8 cellular contexts compared by ENCODE assay signal in genomic region chr1:37477946-37478345, GRCh38. TPM values are rescaled to one million over a fixed set of nuclear protein-coding genes. Genes with fewer than 3 reads are reported as not detected.
DNase-seq lines count a peak whose midpoint lies in the region; ATAC-seq and TF ChIP-seq lines count a peak whose summit lies in the region.

No MANE protein-coding gene starts in this region.

- H3K27ac Mint-ChIP-seq in dendritic cell treated with granulocyte-macrophage colony-stimulating factor and Interleukin-4, amounts not matched to agents 40 ng/mL and 50 ng/mL, for 4 days = peak overlapping the region; percentile 82
- no peak overlapping the region for H3K27ac Mint-ChIP-seq in nephron progenitor cell

- in situ Hi-C loops in Panc1 (cut with HindIII; ENCODE audit: low pct_unique_long_range_greater_than_20kb, low sequenced_read_pairs) = no loop called here

- H3K4me3 Mint-ChIP-seq in dendritic cell treated with granulocyte-macrophage colony-stimulating factor and Interleukin-4, amounts not matched to agents 40 ng/mL and 50 ng/mL, for 4 days = peak overlapping the region; percentile 83
- H3K4me3 Mint-ChIP-seq in nephron progenitor cell = peak overlapping the region; percentile 23

- TF ChIP-seq CTCF in DOHH2 (IDR thresholded peaks at IDR 0.05; ENCODE audit: low read depth, low read length, poor library complexity, severe bottlenecking) (no peak), Panc1 (IDR thresholded peaks at IDR 0.05) (no peak), nephron progenitor cell (IDR thresholded peaks at IDR 0.05) (no peak)

- POLR2A ChIA-PET in Panc1 (lab: Charles Lee) = interaction anchor here (0.6 kb wide), 2 partner anchors 15 to 16 kb away, joined by 5 to 8 read pairs; no protein-coding TSS in a partner anchor

- peaks cover 74% of the 10 kb centered on the region for H3K4me1 Mint-ChIP-seq in dendritic cell treated with granulocyte-macrophage colony-stimulating factor and Interleukin-4, amounts not matched to agents 40 ng/mL and 50 ng/mL, for 4 days (ENCODE audit: low read depth)
- H3K4me1 Mint-ChIP-seq in nephron progenitor cell = peaks cover 43% of the 10 kb centered on the region

- no peaks in the 10 kb centered on the region for H3K9me2 ChIP-seq in DOHH2 (replicated peaks; ENCODE audit: control insufficient read depth, low read length)

- peaks cover 84% of the 10 kb centered on the region for H3K36me3 Mint-ChIP-seq in dendritic cell treated with granulocyte-macrophage colony-stimulating factor and Interleukin-4, amounts not matched to agents 40 ng/mL and 50 ng/mL, for 4 days (ENCODE audit: low read depth)
- no peaks in the 10 kb centered on the region for H3K36me3 Mint-ChIP-seq in nephron progenitor cell (ENCODE audit: low read depth)

- BruUV-seq in Panc1 (replicated peaks; lab: Mats Ljungman, UMichigan) = no TSS peak

- 0 out of 2 replicates have a peak, but pooled peaks cover 8% of the 10 kb centered on the region for H3K27me3 ChIP-seq in DOHH2 (ENCODE audit: control insufficient read depth, low read length)
- no peaks in the 10 kb centered on the region for H3K27me3 ChIP-seq in Panc1 (ENCODE audit: control insufficient read depth, insufficient read depth, low read length)

- CTCF ChIA-PET in Panc1 (lab: Charles Lee) = interaction anchor here (0.6 to 2.1 kb wide), 2 partner anchors 9 to 58 kb away, joined by 5 to 20 read pairs; no protein-coding TSS in a partner anchor

- H3K9me3 Mint-ChIP-seq in dendritic cell treated with granulocyte-macrophage colony-stimulating factor and Interleukin-4, amounts not matched to agents 40 ng/mL and 50 ng/mL, for 4 days = no peaks in the 10 kb centered on the region
- H3K9me3 Mint-ChIP-seq in nephron progenitor cell = no peaks in the 10 kb centered on the region

- intact Hi-C loops in Panc1 (cut with micrococcal nuclease; ENCODE audit: unreplicated experiment) = no loop called here
- intact Hi-C loops in dendritic cell treated with granulocyte-macrophage colony-stimulating factor and Interleukin-4, amounts not matched to agents 40 ng/mL and 50 ng/mL, for 4 days (cut with micrococcal nuclease) = loop anchor here (10.0 kb wide), 2 partner anchors 117 to 217 kb away; partner anchors contain the start of genes CDCA8 and GNL2

- H3K36me3 ChIP-seq in DOHH2 (ENCODE audit: control insufficient read depth, low read length) = peaks cover 79% of the 10 kb centered on the region
- peaks cover 7% of the 10 kb centered on the region for H3K36me3 ChIP-seq in Panc1 (ENCODE audit: control insufficient read depth, insufficient read depth, low read length)

- no peak for ATAC-seq in Panc1
- no peak for ATAC-seq in GM18868 (IDR thresholded peaks at IDR 0.05; ENCODE audit: unreplicated experiment)

- H3K27ac ChIP-seq in DOHH2 (ENCODE audit: low read depth, low read length) (peak overlapping the region; percentile 85), Panc1 (ENCODE audit: low read length) (peak overlapping the region; percentile 89)

- H3K4me2 ChIP-seq in DOHH2 (ENCODE audit: low read length) = peak overlapping the region; percentile 82

- H3K79me2 ChIP-seq in DOHH2 (ENCODE audit: control insufficient read depth, low read length) = peaks cover 61% of the 10 kb centered on the region

- peaks cover 10% of the 10 kb centered on the region; the same call in 1 of the 2 replicates for H4K20me1 ChIP-seq in DOHH2 (ENCODE audit: control insufficient read depth, insufficient read depth, low read depth, low read length)

- H3K9me3 ChIP-seq in DOHH2 (ENCODE audit: control insufficient read depth, insufficient read depth, low read length) (no peaks in the 10 kb centered on the region), Panc1 (ENCODE audit: control insufficient read depth, insufficient read depth, low read depth, low read length) (no peaks in the 10 kb centered on the region)

- peaks cover 19% of the 10 kb centered on the region for H3F3A ChIP-seq in DOHH2 (ENCODE audit: control insufficient read depth, insufficient read depth)

- H3K4me1 ChIP-seq in DOHH2 (ENCODE audit: control insufficient read depth, low read length) (peaks cover 57% of the 10 kb centered on the region), Panc1 (ENCODE audit: control insufficient read depth, insufficient read depth, low read length) (peaks cover 51% of the 10 kb centered on the region)

- H3K4me3 ChIP-seq in DOHH2 (ENCODE audit: low read length) (peak overlapping the region; percentile 95), Panc1 (ENCODE audit: low read depth in 2 of 2, low read length in 2 of 2) (peak overlapping the region; percentile 74 to 78)

- H3K27me3 Mint-ChIP-seq in dendritic cell treated with granulocyte-macrophage colony-stimulating factor and Interleukin-4, amounts not matched to agents 40 ng/mL and 50 ng/mL, for 4 days = no peaks in the 10 kb centered on the region
- peaks cover 22% of the 10 kb centered on the region for H3K27me3 Mint-ChIP-seq in nephron progenitor cell (ENCODE audit: low read depth, poor library complexity)

- DNase-seq in Panc1 (ENCODE audit: low read depth, low spot score) (no peak), nephron progenitor cell (no peak), SHP77 (lab: John Stamatoyannopoulos, UW) (no peak), OCI-M2 (lab: John Stamatoyannopoulos, UW; ENCODE audit: unreplicated experiment) (no peak), iPS-NIHi11 (ENCODE audit: low spot score) (no peak)

RNA-seq across cellular contexts. Expression of gene ZC3H12A, which starts 3.6 kb away (rescaled TPM):
- total RNA-seq in Panc1 (2021; ENCODE audit: unreplicated experiment) = 9.4 TPM
- polyA plus RNA-seq in Panc1 (2012; ENCODE audit: insufficient read length) = 7.1 TPM

RNA-seq across cellular contexts. Expression of gene MEAF6, which starts 36.6 kb away (rescaled TPM):
- total RNA-seq in Panc1 (2021; ENCODE audit: unreplicated experiment) = 50.0 TPM
- 39.0 TPM for polyA plus RNA-seq in Panc1 (2012; ENCODE audit: insufficient read length)
